In the genomic region with DNA sequence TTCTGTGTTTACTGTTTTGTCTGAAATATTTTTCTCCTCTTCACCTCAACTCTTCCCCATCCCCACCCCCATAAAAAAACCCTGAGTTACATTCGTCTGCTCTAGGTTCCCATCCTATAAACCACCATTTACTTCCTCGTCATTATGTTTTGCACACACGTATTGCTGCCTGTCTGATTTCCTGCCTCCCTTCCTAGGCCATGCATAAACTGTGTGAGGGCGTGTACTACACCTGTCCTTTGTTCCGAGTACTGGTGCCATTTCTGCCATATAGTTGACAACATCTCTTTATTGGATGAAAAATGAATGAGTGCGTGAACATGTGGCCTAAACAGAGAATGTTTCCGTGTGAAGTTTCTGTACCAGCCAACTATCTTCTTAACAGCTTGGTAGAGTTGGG, we compare ENCODE assay signal across 19 cellular contexts.
DNase-seq lines count a peak whose midpoint lies in the region; ATAC-seq and TF ChIP-seq lines count a peak whose summit lies in the region.
"Had no signal": no experiment of that assay in that cellular context is flagged by ENCODE, and none has a peak within 500 bp of the region (broad histone marks: within the 10 kb centered on the region; RNA-seq: fewer than 3 reads in every experiment).

No MANE protein-coding gene starts in this region.

- H3K27ac ChIP-seq in OCI-LY7 (ENCODE audit: low read depth, low read length, poor library complexity, severe bottlenecking), result no peak overlapping the region
- H3K27ac ChIP-seq: 22Rv1; BLaER1 treated with 17β-estradiol and CSF1 and Interleukin-3, amounts not matched to agents 10 nM and 100 nM had no signal

- DNase-seq in DMS153 (lab: John Stamatoyannopoulos, UW), result peak; percentile 58
- DNase-seq in DMS153 treated with DMSO at 0.1 percent for 48 hours (lab: John Stamatoyannopoulos, UW; ENCODE audit: unreplicated experiment), result no peak
- no peak for DNase-seq in OCI-LY7 (ENCODE audit: low spot score)
- no peak for DNase-seq in left colon
- DNase-seq in iPS-NIHi7 (ENCODE audit: extremely low spot score), result no peak
- no peak for DNase-seq in HT-29 (ENCODE audit: low spot score)
- DNase-seq: ACHN; AML-193; BE2C; CD4-positive, alpha-beta T cell; CD8-positive, alpha-beta memory T cell; DMS 273 treated with DMSO at 0.1 percent for 48 hours; DND-41; HFFc6 had no signal

- no peak for TF ChIP-seq CTCF in OCI-LY7 (conservative IDR thresholded peaks at IDR 0.05; ENCODE audit: low read length)

- intact Hi-C loops in OCI-LY7 (cut with micrococcal nuclease; ENCODE audit: unreplicated experiment) (no loop called here), left colon (cut with DNase I, micrococcal nuclease) (no loop called here)

- ATAC-seq in left colon (peak; percentile 93), GM18873 (IDR thresholded peaks at IDR 0.05; ENCODE audit: low FRiP score, unreplicated experiment) (no peak)
- ATAC-seq: GM23338 had no signal

- no peak overlapping the region for H3K4me2 ChIP-seq in OCI-LY7 (ENCODE audit: low read length)
- H3K4me2 ChIP-seq: BLaER1 treated with 17β-estradiol and CSF1 and Interleukin-3, amounts not matched to agents 10 nM and 100 nM; GM23338 had no signal

- BruUV-seq in OCI-LY7 (replicated peaks; lab: Mats Ljungman, UMichigan), result no TSS peak

- no peaks in the 10 kb centered on the region for H3K36me3 ChIP-seq in OCI-LY7 (ENCODE audit: insufficient read depth, low read length)
- H3K36me3 ChIP-seq: BE2C; BLaER1 treated with 17β-estradiol and CSF1 and Interleukin-3, amounts not matched to agents 10 nM and 100 nM; HAP-1 had no signal

- no peaks in the 10 kb centered on the region for H3K9me3 ChIP-seq in OCI-LY7 (ENCODE audit: low read length)
- H3K9me3 ChIP-seq: BE2C, HAP-1 had no signal

- H3K4me1 ChIP-seq in OCI-LY7 (ENCODE audit: insufficient read depth, low read length, poor library complexity, severe bottlenecking), result peaks cover 7% of the 10 kb centered on the region
- H3K4me1 ChIP-seq: BE2C, HAP-1 had no signal

- no peaks in the 10 kb centered on the region for H3K79me2 ChIP-seq in OCI-LY7 (ENCODE audit: insufficient read depth, low read depth, low read length)

- no peaks in the 10 kb centered on the region for H4K20me1 ChIP-seq in OCI-LY7 (ENCODE audit: insufficient read depth, low read length)
- H4K20me1 ChIP-seq: BLaER1 treated with 17β-estradiol and CSF1 and Interleukin-3, amounts not matched to agents 10 nM and 100 nM had no signal

- 0 out of 2 replicates have a peak overlapping the region, but pooled peaks have one; percentile 5 for H2AFZ ChIP-seq in OCI-LY7 (ENCODE audit: low read length)
- H2AFZ ChIP-seq: GM23338 had no signal

- H3K4me3 ChIP-seq in OCI-LY7 (ENCODE audit: low read depth, low read length, poor library complexity, severe bottlenecking), result no peak overlapping the region
- H3K4me3 ChIP-seq: BLaER1 treated with 17β-estradiol and CSF1 and Interleukin-3, amounts not matched to agents 10 nM and 100 nM; GM23338; HAP-1 had no signal

- CTCF ChIA-PET in OCI-LY7 (lab: Charles Lee; ENCODE audit: unreplicated experiment), result no interaction called here

- POLR2A ChIA-PET in OCI-LY7 (lab: Charles Lee), result interaction anchor here (0.6 kb wide), 1 partner anchor 130 kb away, joined by 3 read pairs; no protein-coding TSS in a partner anchor

- no peaks in the 10 kb centered on the region for H3K9me2 ChIP-seq in OCI-LY7 (ENCODE audit: insufficient read depth, low read length)
